Comparison of ENCODE assay signal across 21 cellular contexts in genomic region chr6:81026041-81026553, GRCh38.
"Had no signal": no experiment of that assay in that cellular context is flagged by ENCODE, and none has a peak within 500 bp of the region (broad histone marks: within the 10 kb centered on the region; RNA-seq: fewer than 3 reads in every experiment).

No MANE protein-coding gene starts in this region.

- H3K9me3 ChIP-seq: gastrocnemius medialis, lower lobe of right lung had no signal

- H3K4me1 ChIP-seq: esophagus squamous epithelium, gastrocnemius medialis, left lung, lower lobe of right lung had no signal

- H3K4me3 ChIP-seq: coronary artery, esophagus squamous epithelium, gastrocnemius medialis, heart right ventricle, left lung, lower lobe of right lung, mucosa of descending colon had no signal

- H3K27ac ChIP-seq: coronary artery, epithelial cell of prostate, esophagus squamous epithelium, gastrocnemius medialis, heart right ventricle, left lung, lower lobe of right lung had no signal

- H3K27me3 ChIP-seq: esophagus squamous epithelium, gastrocnemius medialis, heart right ventricle, left lung had no signal

- H3K36me3 ChIP-seq: esophagus squamous epithelium, gastrocnemius medialis, heart right ventricle, left lung, lower lobe of right lung had no signal

- DNase-seq: effector CD8-positive, alpha-beta T cell; effector memory CD8-positive, alpha-beta T cell; endodermal cell; erythroblast; esophagus squamous epithelium; foreskin fibroblast; foreskin melanocyte; gastrocnemius medialis; glutamatergic neuron; head of caudate nucleus; heart right ventricle; hippocampal formation; left cardiac atrium; left lung; left ventricle myocardium superior; lower lobe of right lung; mesenchymal stem cell; mucosa of descending colon had no signal

- ATAC-seq: effector memory CD8-positive, alpha-beta T cell; esophagus mucosa; gastrocnemius medialis; left cardiac atrium; left lung; left ventricle myocardium superior; lower lobe of right lung; mucosa of descending colon had no signal
